In genomic region chr7:151083824-151084160, GRCh38 we compare ENCODE assay signal across 8 cellular contexts. TPM values are rescaled to one million over a fixed set of nuclear protein-coding genes. Genes with fewer than 3 reads are reported as not detected.
DNase-seq lines count a peak whose midpoint lies in the region; ATAC-seq and TF ChIP-seq lines count a peak whose summit lies in the region.

No MANE protein-coding gene starts in this region.

- POLR2A ChIA-PET in activated B cell treated with CpG ODN at 0.5 μM for 24 hours (lab: Charles Lee): interaction anchor here (0.9 to 1.6 kb wide), 2 partner anchors 56 to 1246 kb away, joined by 3 read pairs; partner anchors contain the start of genes ABCB8 and ZNF862

- no peak overlapping the region for H3K27ac Mint-ChIP-seq in activated B cell treated with CpG ODN at 0.5 μM for 24 hours

- no peaks in the 10 kb centered on the region for H3K9me3 Mint-ChIP-seq in activated B cell treated with CpG ODN at 0.5 μM for 24 hours

- no peaks in the 10 kb centered on the region for H3K27me3 ChIP-seq in HAP-1 (ENCODE audit: low read depth)
- no peaks in the 10 kb centered on the region for H3K27me3 ChIP-seq in right cardiac atrium (ENCODE audit: control insufficient read depth, insufficient read depth)
- no peaks in the 10 kb centered on the region for H3K27me3 ChIP-seq in skeletal muscle tissue (ENCODE audit: control insufficient read depth in 3 of 3, insufficient read depth in 3 of 3, low read length in 3 of 3)

- peaks cover 53% of the 10 kb centered on the region for H3K4me1 Mint-ChIP-seq in activated B cell treated with CpG ODN at 0.5 μM for 24 hours

- peaks cover 39% of the 10 kb centered on the region for H3K4me1 ChIP-seq in HAP-1
- H3K4me1 ChIP-seq in right cardiac atrium (ENCODE audit: control insufficient read depth, insufficient read depth, low read length): peaks cover 11% of the 10 kb centered on the region
- H3K4me1 ChIP-seq in skeletal muscle tissue (ENCODE audit: control insufficient read depth in 3 of 3, insufficient read depth in 3 of 3, low read length in 3 of 3): peaks cover 56 to 66% (median 58%) of the 10 kb centered on the region in 3 donors

- DNase-seq in HAP-1 (ENCODE audit: low spot score in 2 of 2) (no peak), activated B cell treated with CpG ODN at 0.5 μM for 24 hours (no peak), right cardiac atrium (no peak), NCI-H446 treated with DMSO at 0.1 percent for 48 hours (lab: John Stamatoyannopoulos, UW) (no peak), SHP77 treated with DMSO at 0.1 percent for 48 hours (lab: John Stamatoyannopoulos, UW) (no peak)

- H3K36me3 ChIP-seq in HAP-1 (replicated peaks): peaks cover 23% of the 10 kb centered on the region
- H3K36me3 ChIP-seq in skeletal muscle tissue (ENCODE audit: control insufficient read depth in 3 of 3, insufficient read depth in 3 of 3, low read length in 3 of 3): peaks cover 0 to 3% (median 2%) of the 10 kb centered on the region in 3 donors

- in situ Hi-C loops in HAP-1 (cut with MboI; ENCODE audit: low sequenced_read_pairs): no loop called here

- 25% methylated on average over 3 of the region's 3 CpGs for WGBS in right cardiac atrium

- CTCF ChIA-PET in activated B cell treated with CpG ODN at 0.5 μM for 24 hours (lab: Charles Lee): no interaction called here

- peak overlapping the region; percentile 81 for H3K4me3 Mint-ChIP-seq in activated B cell treated with CpG ODN at 0.5 μM for 24 hours

- H3K9me3 ChIP-seq in HAP-1 (no peaks in the 10 kb centered on the region), right cardiac atrium (ENCODE audit: control insufficient read depth, low read length) (no peaks in the 10 kb centered on the region), skeletal muscle tissue (ENCODE audit: control insufficient read depth in 3 of 3, low read length in 3 of 3) (no peaks in the 10 kb centered on the region)

- peaks cover 8% of the 10 kb centered on the region for H3K27me3 Mint-ChIP-seq in activated B cell treated with CpG ODN at 0.5 μM for 24 hours

- H3K4me3 ChIP-seq in HAP-1 (peak overlapping the region; percentile 98), right cardiac atrium (ENCODE audit: low read length) (peak overlapping the region; percentile 94), skeletal muscle tissue (ENCODE audit: low read length in 3 of 3) (peak overlapping the region; percentile 64 to 95 (median 79))

- H3K36me3 Mint-ChIP-seq in activated B cell treated with CpG ODN at 0.5 μM for 24 hours (ENCODE audit: low read depth): peaks cover 6% of the 10 kb centered on the region

- intact Hi-C loops in activated B cell treated with CpG ODN at 0.5 μM for 24 hours (cut with micrococcal nuclease): loop anchor here (1.0 to 10.0 kb wide), 5 partner anchors 55 to 1459 kb away; partner anchors contain the start of genes ABCB8, CHPF2, PRKAG2 and ZNF775
- intact Hi-C loops in right cardiac atrium (cut with DNase I): loop anchor here in 1 of 4 donors (10.0 kb wide), 1 partner anchor 59 kb away; the partner anchor contains the start of genes ABCB8 and ATG9B

- H3K9ac ChIP-seq in skeletal muscle tissue (ENCODE audit: low read depth in 1 of 3, low read length in 3 of 3): peak overlapping the region in 2 of 3 donors; percentile 64 to 95

- ATAC-seq in activated B cell treated with CpG ODN at 0.5 μM for 24 hours (ENCODE audit: low read depth): no peak
- no peak for ATAC-seq in right cardiac atrium
- no peak for ATAC-seq in HG03457 (IDR thresholded peaks at IDR 0.05; ENCODE audit: unreplicated experiment)
- ATAC-seq in HG02938 (IDR thresholded peaks at IDR 0.05; ENCODE audit: unreplicated experiment): no peak

- H3K27ac ChIP-seq in right cardiac atrium (ENCODE audit: low read length) (no peak overlapping the region), skeletal muscle tissue (ENCODE audit: low read depth, low read length) (peak overlapping the region; percentile 91)

- no peak for TF ChIP-seq CTCF in activated B cell treated with CpG ODN at 0.5 μM for 24 hours (IDR thresholded peaks at IDR 0.05)

RNA-seq across cellular contexts. Expression of gene TMUB1, which starts 0.5 kb away (rescaled TPM):
- total RNA-seq in activated B cell treated with CpG ODN at 0.5 μM for 24 hours (40.5 and 43.5 TPM in 2 replicates), right cardiac atrium (10 to 100 TPM; 28.5 to 36.5 (median 35.8) TPM), skeletal muscle tissue (12.5 TPM)
- polyA plus RNA-seq in right cardiac atrium: 55.2 TPM

RNA-seq across cellular contexts. Expression of gene AGAP3, which starts 2.5 kb away (rescaled TPM):
- total RNA-seq in activated B cell treated with CpG ODN at 0.5 μM for 24 hours (6.5 and 7.4 TPM in 2 replicates), right cardiac atrium (10 to 100 TPM; 58.3 to 78.8 (median 67.6) TPM), skeletal muscle tissue (28.7 TPM)
- 61.4 TPM for polyA plus RNA-seq in right cardiac atrium

RNA-seq across cellular contexts. Expression of gene FASTK, which starts 3.2 kb away (rescaled TPM):
- total RNA-seq in activated B cell treated with CpG ODN at 0.5 μM for 24 hours: 97.6 and 103 TPM in 2 replicates
- total RNA-seq in right cardiac atrium: 10 to 100 TPM; 64.1 to 82.0 (median 68.9) TPM
- polyA plus RNA-seq in right cardiac atrium: 133 TPM
- total RNA-seq in skeletal muscle tissue: 55.3 TPM

RNA-seq across cellular contexts. Expression of gene SLC4A2, which starts 24.4 kb away (rescaled TPM):
- total RNA-seq in activated B cell treated with CpG ODN at 0.5 μM for 24 hours (69.1 and 72.5 TPM in 2 replicates), right cardiac atrium (100 to 1,000 TPM in 2 of 4 donors, 10 to 100 TPM in 2; 83.5 to 120 (median 96.5) TPM), skeletal muscle tissue (31.3 TPM)
- polyA plus RNA-seq in right cardiac atrium: 61.7 TPM

RNA-seq across cellular contexts. Expression of gene CDK5, which starts 26.1 kb away (rescaled TPM):
- total RNA-seq in activated B cell treated with CpG ODN at 0.5 μM for 24 hours: 7.5 and 8.1 TPM in 2 replicates
- 10 to 100 TPM in 1 of 4 donors, 1 to 10 TPM in 3; 6.2 to 11.2 (median 7.4) TPM for total RNA-seq in right cardiac atrium
- polyA plus RNA-seq in right cardiac atrium: 6.5 TPM
- total RNA-seq in skeletal muscle tissue: 5.7 TPM
